15 cellular contexts compared by ENCODE assay signal in the genomic region with DNA sequence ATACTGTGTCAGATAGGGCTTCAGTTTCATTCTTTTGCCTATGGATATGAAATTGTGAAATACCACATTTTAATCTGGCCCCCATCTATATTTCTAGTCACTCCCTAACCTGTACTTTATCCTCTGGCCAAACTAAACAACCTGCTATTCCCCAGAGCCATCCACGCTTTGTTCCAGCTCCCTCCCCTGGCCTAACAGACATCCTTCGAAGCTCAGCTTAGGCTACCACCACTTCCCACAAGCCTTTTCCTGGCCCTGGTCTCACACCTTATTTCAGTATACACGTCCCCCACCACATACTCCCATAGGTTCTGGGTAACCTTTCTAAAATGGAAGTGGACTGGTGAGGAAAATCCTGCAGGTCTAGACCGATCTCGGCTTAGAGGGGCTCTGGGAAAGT. TPM values are rescaled to one million over a fixed set of nuclear protein-coding genes. Genes with fewer than 3 reads are reported as not detected.
DNase-seq lines count a peak whose midpoint lies in the region; ATAC-seq, FAIRE-seq and TF ChIP-seq lines count a peak whose summit lies in the region.
"Had no signal": no experiment of that assay in that cellular context is flagged by ENCODE, and none has a peak within 500 bp of the region (broad histone marks: within the 10 kb centered on the region; RNA-seq: fewer than 3 reads in every experiment).

No MANE protein-coding gene starts in this region.

- H4K20me1 ChIP-seq in astrocyte (ENCODE audit: insufficient read depth, low read length): peaks cover 26% of the 10 kb centered on the region
- H4K20me1 ChIP-seq: BLaER1 had no signal

- DNase-seq in astrocyte (ENCODE audit: low read depth): no peak
- no peak for DNase-seq in left lobe of liver (ENCODE audit: low spot score)
- no peak for DNase-seq in activated CD4-positive, alpha-beta T cell treated with anti-CD3 and anti-CD28 coated beads for 1 hour
- DNase-seq in RKO (ENCODE audit: low spot score): no peak
- DNase-seq: glutamatergic neuron, kidney, NCI-H187 treated with DMSO at 0.1 percent for 48 hours, NCI-H510A treated with DMSO at 0.1 percent for 48 hours, posterior cingulate gyrus, SW 1271 had no signal

- ATAC-seq in left lobe of liver: peak; percentile 71
- ATAC-seq in HG02623 (IDR thresholded peaks at IDR 0.05; ENCODE audit: unreplicated experiment): no peak
- ATAC-seq: activated T-helper 17 cell treated with anti-CD3 and anti-CD28 coated beads, Interleukin-2, amount 50 U/mL, for 72 hours had no signal

- no peak overlapping the region for H3K4me3 Mint-ChIP-seq in astrocyte (ENCODE audit: unreplicated experiment)
- H3K4me3 Mint-ChIP-seq: activated T-helper 17 cell treated with anti-CD3 and anti-CD28 coated beads, Interleukin-2, amount 50 U/mL, for 72 hours had no signal

- H3K4me2 ChIP-seq in astrocyte (ENCODE audit: low read length): no peak overlapping the region
- H3K4me2 ChIP-seq: BLaER1 had no signal

- peaks cover 94% of the 10 kb centered on the region for H3K79me2 ChIP-seq in astrocyte (ENCODE audit: insufficient read depth, low read length)

- no peak for TF ChIP-seq CTCF in HEK293 (tag by site-specific recombination; IDR thresholded peaks at IDR 0.05)
- no peak for TF ChIP-seq CTCF in astrocyte (IDR thresholded peaks at IDR 0.05; ENCODE audit: insufficient read depth, low read depth, low read length)

- H3K27ac Mint-ChIP-seq in astrocyte (ENCODE audit: unreplicated experiment): peak overlapping the region; percentile 56
- H3K27ac Mint-ChIP-seq: activated T-helper 17 cell treated with anti-CD3 and anti-CD28 coated beads, Interleukin-2, amount 50 U/mL, for 72 hours had no signal

- H3K27ac ChIP-seq in HEK293 (ENCODE audit: extremely low read depth, low read depth, low read length) (no peak overlapping the region), astrocyte (ENCODE audit: low read depth, low read length) (no peak overlapping the region), skeletal muscle tissue (ENCODE audit: low read depth, low read length) (peak overlapping the region; percentile 87)
- H3K27ac ChIP-seq: BLaER1 had no signal

- H3K4me1 Mint-ChIP-seq in astrocyte (ENCODE audit: low read depth, unreplicated experiment): peaks cover 36% of the 10 kb centered on the region

- CTCF ChIA-PET in HEK293 (lab: Yijun Ruan, JAX): interaction anchor here (2.5 to 3.6 kb wide), 2 partner anchors 315 to 348 kb away, joined by 12 to 28 read pairs; no protein-coding TSS in a partner anchor

- H3K9me3 ChIP-seq in HEK293 (ENCODE audit: control insufficient read depth, insufficient read depth, low read depth, low read length) (no peaks in the 10 kb centered on the region), astrocyte (ENCODE audit: insufficient read depth, low read depth, low read length) (no peaks in the 10 kb centered on the region), skeletal muscle tissue (ENCODE audit: control insufficient read depth in 3 of 3, low read length in 3 of 3) (no peaks in the 10 kb centered on the region)

- no peak overlapping the region for H3K4me3 ChIP-seq in HEK293 (ENCODE audit: low read depth, low read length)
- H3K4me3 ChIP-seq in astrocyte (ENCODE audit: insufficient read depth, low read depth, low read length): no peak overlapping the region
- no peak overlapping the region for H3K4me3 ChIP-seq in skeletal muscle tissue (ENCODE audit: low read length in 3 of 3)
- H3K4me3 ChIP-seq: BLaER1 had no signal

- H3K9ac ChIP-seq in astrocyte (ENCODE audit: low read length): no peak overlapping the region
- no peak overlapping the region for H3K9ac ChIP-seq in skeletal muscle tissue (ENCODE audit: low read depth in 1 of 3, low read length in 3 of 3)
- H3K9ac ChIP-seq: BLaER1 had no signal

- H3K27me3 Mint-ChIP-seq in astrocyte (ENCODE audit: low read depth, unreplicated experiment): no peaks in the 10 kb centered on the region
- H3K27me3 Mint-ChIP-seq: activated T-helper 17 cell treated with anti-CD3 and anti-CD28 coated beads, Interleukin-2, amount 50 U/mL, for 72 hours had no signal

- peaks cover 5% of the 10 kb centered on the region; the same call in 1 of the 2 replicates for H3K4me1 ChIP-seq in HEK293 (ENCODE audit: control insufficient read depth, insufficient read depth, low read length)
- H3K4me1 ChIP-seq in astrocyte (ENCODE audit: insufficient read depth, low read length): peaks cover 22% of the 10 kb centered on the region
- H3K4me1 ChIP-seq in skeletal muscle tissue (ENCODE audit: control insufficient read depth in 3 of 3, insufficient read depth in 3 of 3, low read length in 3 of 3): peaks cover 20 to 29% (median 28%) of the 10 kb centered on the region in 3 donors

- H3K36me3 Mint-ChIP-seq in astrocyte (ENCODE audit: low read depth, unreplicated experiment): peaks cover 3% of the 10 kb centered on the region

- no peaks in the 10 kb centered on the region for H3K27me3 ChIP-seq in astrocyte (ENCODE audit: insufficient read depth, low read length)
- H3K27me3 ChIP-seq in skeletal muscle tissue (ENCODE audit: control insufficient read depth in 3 of 3, insufficient read depth in 3 of 3, low read length in 3 of 3): no peaks in the 10 kb centered on the region
- H3K27me3 ChIP-seq: BLaER1 had no signal

- peaks cover 3% of the 10 kb centered on the region for H3K9me3 Mint-ChIP-seq in astrocyte (ENCODE audit: unreplicated experiment)
- H3K9me3 Mint-ChIP-seq: activated T-helper 17 cell treated with anti-CD3 and anti-CD28 coated beads, Interleukin-2, amount 50 U/mL, for 72 hours had no signal

- no peak for FAIRE-seq in astrocyte (lab: Jason Lieb, UNC)
- FAIRE-seq: kidney had no signal

- H2AFZ ChIP-seq in astrocyte (ENCODE audit: low read depth, low read length): no peak overlapping the region

- POLR2A ChIA-PET in HEK293 (lab: Yijun Ruan, JAX): no interaction called here

- H3K36me3 ChIP-seq in HEK293 (ENCODE audit: control insufficient read depth in 2 of 2, insufficient read depth in 1 of 2, low read length in 2 of 2) (no peaks in the 10 kb centered on the region), astrocyte (ENCODE audit: insufficient read depth, low read length) (no peaks in the 10 kb centered on the region), skeletal muscle tissue (ENCODE audit: control insufficient read depth in 3 of 3, insufficient read depth in 3 of 3, low read length in 3 of 3) (no peaks in the 10 kb centered on the region)

TF ChIP-seq in HEK293, 187 proteins besides CTCF, POLR2A, EP300 and RAD21:
- no peak for TF ChIP-seq RBAK (tag by site-specific recombination; IDR thresholded peaks at IDR 0.05)
- no peak for TF ChIP-seq ZNF157 (tag by site-specific recombination; IDR thresholded peaks at IDR 0.05)
- no peak for TF ChIP-seq ZNF776 (tag by site-specific recombination; IDR thresholded peaks at IDR 0.05; ENCODE audit: borderline replicate concordance)
- peak; percentile 82 for TF ChIP-seq WT1 (tag by site-specific recombination; IDR thresholded peaks at IDR 0.05)
- no peak for TF ChIP-seq ZNF354C (tag by site-specific recombination; IDR thresholded peaks at IDR 0.05; ENCODE audit: borderline replicate concordance, low read depth)
- TF ChIP-seq ZBTB17 (tag by site-specific recombination; IDR thresholded peaks at IDR 0.05): no peak
- no peak for TF ChIP-seq MEIS1 (CRISPR knock-in tag; IDR thresholded peaks at IDR 0.05; ENCODE audit: borderline replicate concordance)

RNA-seq across cellular contexts. Expression of a gene that starts 55.4 kb away (rescaled TPM):
- total RNA-seq in astrocyte: 49.3 and 58.1 TPM in 2 replicates
- total RNA-seq in left lobe of liver: 12.8 TPM
- 59.5 TPM for total RNA-seq in skeletal muscle tissue
